Comparison of ENCODE assay signal across 8 cellular contexts in the genomic region with DNA sequence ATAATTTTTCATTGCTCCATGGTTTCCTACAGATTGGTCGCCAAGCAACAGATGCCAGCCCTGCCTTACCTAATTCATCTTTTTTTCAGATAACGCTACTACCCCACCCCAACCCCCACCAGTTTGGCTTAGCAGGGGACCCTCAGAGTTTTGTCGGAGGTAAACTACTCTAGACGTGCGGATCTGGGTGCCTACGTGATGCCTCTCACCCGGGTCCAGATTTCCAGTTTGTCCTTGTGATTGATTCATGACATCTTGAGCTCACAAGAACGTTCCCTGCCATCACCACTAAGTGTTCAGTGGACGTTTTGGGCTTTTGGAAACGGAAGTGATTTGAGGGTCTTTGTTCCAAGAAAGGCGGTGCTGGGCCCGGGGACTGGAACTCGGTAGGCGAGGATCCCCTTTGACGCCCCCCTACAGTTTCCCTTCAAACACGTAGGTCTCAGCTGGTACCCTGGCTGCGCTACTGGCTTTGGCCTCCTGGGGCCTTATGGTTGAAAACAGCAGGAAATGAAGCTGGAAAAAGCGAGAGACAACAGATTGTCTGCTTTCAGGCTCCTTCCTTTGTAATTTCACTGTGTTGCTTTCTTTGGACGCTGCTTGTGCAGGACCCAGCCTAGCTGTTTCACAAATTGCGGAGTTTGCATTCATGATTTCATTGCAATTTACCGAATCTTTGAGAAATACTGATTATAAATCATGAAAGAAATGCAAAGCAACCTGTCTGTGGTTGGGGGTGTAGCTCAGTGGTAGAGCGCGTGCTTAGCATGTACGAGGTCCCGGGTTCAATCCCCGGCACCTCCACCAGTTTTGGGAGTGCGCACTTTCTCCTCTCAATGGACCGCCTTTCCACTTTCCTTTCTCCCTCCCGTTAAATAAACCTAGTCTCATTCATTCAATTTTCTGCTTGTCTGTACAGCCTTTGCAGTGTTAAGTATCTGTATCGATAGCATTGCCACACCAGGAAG.
DNase-seq lines count a peak whose midpoint lies in the region; ATAC-seq, FAIRE-seq and TF ChIP-seq lines count a peak whose summit lies in the region.

No MANE protein-coding gene starts in this region.

- peak; percentile 44 for DNase-seq in D721Med (ENCODE audit: insufficient read length, low spot score)
- DNase-seq in HAP-1 (ENCODE audit: low spot score in 2 of 2): peak; percentile 88 to 89
- peak; percentile 76 to 87 for DNase-seq in NCI-H446 (lab: John Stamatoyannopoulos, UW)
- DNase-seq in activated T-cell treated with anti-CD3 and anti-CD28 coated beads, Interleukin-2, amount 50 U/mL, for 4 hours: no peak
- DNase-seq in glutamatergic neuron: peak; percentile 84
- peak; percentile 49 to 51 for DNase-seq in stimulated activated CD4-positive, alpha-beta T cell treated with anti-CD3 and anti-CD28 coated beads, Interleukin-2, amount 100 ng/mL, for 48 hours
- DNase-seq in NCI-H2196 treated with DMSO at 0.1 percent for 48 hours (lab: John Stamatoyannopoulos, UW; ENCODE audit: unreplicated experiment): no peak

- peaks cover 66% of the 10 kb centered on the region for H3K27me3 Mint-ChIP-seq in activated T-cell treated with anti-CD3 and anti-CD28 coated beads, Interleukin-2, amount 50 U/mL, for 4 hours (ENCODE audit: low read depth)
- peaks cover 11% of the 10 kb centered on the region for H3K27me3 Mint-ChIP-seq in glutamatergic neuron (ENCODE audit: unreplicated experiment)

- peaks cover 30% of the 10 kb centered on the region for H3K4me1 ChIP-seq in HAP-1

- H3K27ac Mint-ChIP-seq in glutamatergic neuron (ENCODE audit: unreplicated experiment): peak overlapping the region; percentile 95

- in situ Hi-C loops in HAP-1 (cut with MboI; ENCODE audit: low sequenced_read_pairs): no loop called here

- H3K4me3 Mint-ChIP-seq in activated T-cell treated with anti-CD3 and anti-CD28 coated beads, Interleukin-2, amount 50 U/mL, for 4 hours: peak overlapping the region; percentile 33
- peak overlapping the region; percentile 81 for H3K4me3 Mint-ChIP-seq in glutamatergic neuron (ENCODE audit: unreplicated experiment)

- peaks cover 3% of the 10 kb centered on the region; the same call in 1 of the 2 replicates for H3K9me3 ChIP-seq in HAP-1

- peaks cover 9% of the 10 kb centered on the region for H3K4me1 Mint-ChIP-seq in activated T-cell treated with anti-CD3 and anti-CD28 coated beads, Interleukin-2, amount 50 U/mL, for 4 hours (ENCODE audit: low read depth)
- H3K4me1 Mint-ChIP-seq in glutamatergic neuron (ENCODE audit: low read depth, unreplicated experiment): peaks cover 23% of the 10 kb centered on the region

- H3K27me3 ChIP-seq in HAP-1 (ENCODE audit: low read depth): no peaks in the 10 kb centered on the region

- peak; percentile 48 for FAIRE-seq in D721Med (lab: Jason Lieb, UNC)

- ATAC-seq in activated T-cell treated with anti-CD3 and anti-CD28 coated beads, Interleukin-2, amount 50 U/mL, for 4 hours: peak; percentile 82 to 89
- no peak for ATAC-seq in HG03565 (IDR thresholded peaks at IDR 0.05; ENCODE audit: unreplicated experiment)

- no peaks in the 10 kb centered on the region for H3K36me3 Mint-ChIP-seq in activated T-cell treated with anti-CD3 and anti-CD28 coated beads, Interleukin-2, amount 50 U/mL, for 4 hours (ENCODE audit: insufficient read depth)
- H3K36me3 Mint-ChIP-seq in glutamatergic neuron (ENCODE audit: unreplicated experiment): no peaks in the 10 kb centered on the region

- TF ChIP-seq CTCF in D721Med (IDR thresholded peaks at IDR 0.05; ENCODE audit: insufficient read depth, missing control alignments) (no peak), glutamatergic neuron (IDR thresholded peaks at IDR 0.05; ENCODE audit: partially characterized antibody, unreplicated experiment) (peak; percentile 52)

- H3K36me3 ChIP-seq in HAP-1 (replicated peaks): no peaks in the 10 kb centered on the region

- peak overlapping the region; percentile 46 for H3K4me3 ChIP-seq in HAP-1

- H3K9me3 Mint-ChIP-seq in activated T-cell treated with anti-CD3 and anti-CD28 coated beads, Interleukin-2, amount 50 U/mL, for 4 hours: no peaks in the 10 kb centered on the region
- H3K9me3 Mint-ChIP-seq in glutamatergic neuron (ENCODE audit: unreplicated experiment): peaks cover 12% of the 10 kb centered on the region

Comparison
In these comparisons a context has a peak if more than half of its experiments do, and no peak if none do; other contexts are left out.
1. DNase-seq: peak in D721Med (single experiment), HAP-1 (2 of 2), NCI-H446 (2 of 2), glutamatergic neuron (single experiment) and stimulated activated CD4-positive, alpha-beta T cell treated with anti-CD3 and anti-CD28 coated beads, Interleukin-2, amount 100 ng/mL, for 48 hours (2 of 2); none in activated T-cell treated with anti-CD3 and anti-CD28 coated beads, Interleukin-2, amount 50 U/mL, for 4 hours (single experiment) and NCI-H2196 treated with DMSO at 0.1 percent for 48 hours (single experiment).